Comparison of ENCODE assay signal across 1 cellular context in genomic region chr13:97766749-97767148, GRCh38.
TF ChIP-seq lines count a peak whose summit lies in the region.

No MANE protein-coding gene starts in this region.

TF ChIP-seq in GM23338, 12 proteins besides CTCF, POLR2A, EP300 and RAD21 (continued from another document):
- TF ChIP-seq, protein P1, sequence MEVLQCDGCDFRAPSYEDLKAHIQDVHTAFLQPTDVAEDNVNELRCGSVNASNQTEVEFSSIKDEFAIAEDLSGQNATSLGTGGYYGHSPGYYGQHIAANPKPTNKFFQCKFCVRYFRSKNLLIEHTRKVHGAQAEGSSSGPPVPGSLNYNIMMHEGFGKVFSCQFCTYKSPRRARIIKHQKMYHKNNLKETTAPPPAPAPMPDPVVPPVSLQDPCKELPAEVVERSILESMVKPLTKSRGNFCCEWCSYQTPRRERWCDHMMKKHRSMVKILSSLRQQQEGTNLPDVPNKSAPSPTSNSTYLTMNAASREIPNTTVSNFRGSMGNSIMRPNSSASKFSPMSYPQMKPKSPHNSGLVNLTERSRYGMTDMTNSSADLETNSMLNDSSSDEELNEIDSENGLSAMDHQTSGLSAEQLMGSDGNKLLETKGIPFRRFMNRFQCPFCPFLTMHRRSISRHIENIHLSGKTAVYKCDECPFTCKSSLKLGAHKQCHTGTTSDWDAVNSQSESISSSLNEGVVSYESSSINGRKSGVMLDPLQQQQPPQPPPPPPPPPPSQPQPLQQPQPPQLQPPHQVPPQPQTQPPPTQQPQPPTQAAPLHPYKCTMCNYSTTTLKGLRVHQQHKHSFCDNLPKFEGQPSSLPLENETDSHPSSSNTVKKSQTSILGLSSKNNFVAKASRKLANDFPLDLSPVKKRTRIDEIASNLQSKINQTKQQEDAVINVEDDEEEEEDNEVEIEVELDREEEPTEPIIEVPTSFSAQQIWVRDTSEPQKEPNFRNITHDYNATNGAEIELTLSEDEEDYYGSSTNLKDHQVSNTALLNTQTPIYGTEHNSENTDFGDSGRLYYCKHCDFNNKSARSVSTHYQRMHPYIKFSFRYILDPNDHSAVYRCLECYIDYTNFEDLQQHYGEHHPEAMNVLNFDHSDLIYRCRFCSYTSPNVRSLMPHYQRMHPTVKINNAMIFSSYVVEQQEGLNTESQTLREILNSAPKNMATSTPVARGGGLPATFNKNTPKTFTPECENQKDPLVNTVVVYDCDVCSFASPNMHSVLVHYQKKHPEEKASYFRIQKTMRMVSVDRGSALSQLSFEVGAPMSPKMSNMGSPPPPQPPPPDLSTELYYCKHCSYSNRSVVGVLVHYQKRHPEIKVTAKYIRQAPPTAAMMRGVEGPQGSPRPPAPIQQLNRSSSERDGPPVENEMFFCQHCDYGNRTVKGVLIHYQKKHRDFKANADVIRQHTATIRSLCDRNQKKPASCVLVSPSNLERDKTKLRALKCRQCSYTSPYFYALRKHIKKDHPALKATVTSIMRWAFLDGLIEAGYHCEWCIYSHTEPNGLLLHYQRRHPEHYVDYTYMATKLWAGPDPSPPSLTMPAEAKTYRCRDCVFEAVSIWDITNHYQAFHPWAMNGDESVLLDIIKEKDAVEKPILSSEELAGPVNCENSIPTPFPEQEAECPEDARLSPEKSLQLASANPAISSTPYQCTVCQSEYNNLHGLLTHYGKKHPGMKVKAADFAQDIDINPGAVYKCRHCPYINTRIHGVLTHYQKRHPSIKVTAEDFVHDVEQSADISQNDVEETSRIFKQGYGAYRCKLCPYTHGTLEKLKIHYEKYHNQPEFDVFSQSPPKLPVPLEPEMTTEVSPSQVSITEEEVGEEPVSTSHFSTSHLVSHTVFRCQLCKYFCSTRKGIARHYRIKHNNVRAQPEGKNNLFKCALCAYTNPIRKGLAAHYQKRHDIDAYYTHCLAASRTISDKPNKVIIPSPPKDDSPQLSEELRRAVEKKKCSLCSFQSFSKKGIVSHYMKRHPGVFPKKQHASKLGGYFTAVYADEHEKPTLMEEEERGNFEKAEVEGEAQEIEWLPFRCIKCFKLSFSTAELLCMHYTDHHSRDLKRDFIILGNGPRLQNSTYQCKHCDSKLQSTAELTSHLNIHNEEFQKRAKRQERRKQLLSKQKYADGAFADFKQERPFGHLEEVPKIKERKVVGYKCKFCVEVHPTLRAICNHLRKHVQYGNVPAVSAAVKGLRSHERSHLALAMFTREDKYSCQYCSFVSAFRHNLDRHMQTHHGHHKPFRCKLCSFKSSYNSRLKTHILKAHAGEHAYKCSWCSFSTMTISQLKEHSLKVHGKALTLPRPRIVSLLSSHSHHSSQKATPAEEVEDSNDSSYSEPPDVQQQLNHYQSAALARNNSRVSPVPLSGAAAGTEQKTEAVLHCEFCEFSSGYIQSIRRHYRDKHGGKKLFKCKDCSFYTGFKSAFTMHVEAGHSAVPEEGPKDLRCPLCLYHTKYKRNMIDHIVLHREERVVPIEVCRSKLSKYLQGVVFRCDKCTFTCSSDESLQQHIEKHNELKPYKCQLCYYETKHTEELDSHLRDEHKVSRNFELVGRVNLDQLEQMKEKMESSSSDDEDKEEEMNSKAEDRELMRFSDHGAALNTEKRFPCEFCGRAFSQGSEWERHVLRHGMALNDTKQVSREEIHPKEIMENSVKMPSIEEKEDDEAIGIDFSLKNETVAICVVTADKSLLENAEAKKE (CRISPR knock-in tag; IDR thresholded peaks at IDR 0.05) = no peak
- TF ChIP-seq REST (IDR thresholded peaks at IDR 0.05; ENCODE audit: unreplicated experiment) (no peak), ZNF331 (CRISPR knock-in tag; IDR thresholded peaks at IDR 0.05; ENCODE audit: low read depth) (no peak), JUNB (IDR thresholded peaks at IDR 0.05; ENCODE audit: unreplicated experiment) (no peak)
